In the genomic region with DNA sequence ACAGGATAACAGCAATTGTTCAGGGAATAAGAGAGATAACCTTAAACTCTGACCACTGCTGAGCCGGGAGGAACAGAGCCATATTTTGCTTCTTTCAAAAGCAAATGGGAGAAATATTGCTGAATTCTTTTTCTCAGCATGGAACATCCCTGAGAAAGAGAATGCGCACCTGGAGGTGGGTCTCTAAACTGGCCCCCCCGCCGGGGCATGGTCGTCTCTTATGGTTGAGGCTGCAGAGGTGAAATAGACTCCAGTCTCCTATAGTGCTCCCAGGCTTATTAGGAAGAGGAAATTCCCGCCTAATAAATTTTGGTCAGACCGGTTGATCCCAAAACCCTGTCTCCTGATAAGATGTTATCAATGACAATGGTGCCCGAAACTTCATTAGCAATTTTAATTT, we compare ENCODE assay signal across 7 cellular contexts. TPM values are rescaled to one million over a fixed set of nuclear protein-coding genes. Genes with fewer than 3 reads are reported as not detected.
DNase-seq lines count a peak whose midpoint lies in the region; ATAC-seq and TF ChIP-seq lines count a peak whose summit lies in the region.
"Not testable (repeated sequence)": the region's sequence is repeated elsewhere in the genome, so short reads cannot be mapped to it uniquely, and the experiment has no call there.
"Had no signal": no experiment of that assay in that cellular context is flagged by ENCODE, and none has a peak within 500 bp of the region (broad histone marks: within the 10 kb centered on the region; RNA-seq: fewer than 3 reads in every experiment).

No MANE protein-coding gene starts in this region.

- not testable (repeated sequence) for H3T11ph ChIP-seq in H9 (ENCODE audit: low read length)

- POLR2A ChIA-PET in A673 (lab: Charles Lee; ENCODE audit: low non-redundant PET): interaction anchor here (0.7 to 1.0 kb wide), 3 partner anchors 101 to 106 kb away, joined by 4 to 8 read pairs (median 6); no protein-coding TSS in a partner anchor
- POLR2A ChIA-PET in WTC11 (lab: Charles Lee): interaction anchor here (0.6 kb wide), 1 partner anchor 59 kb away, joined by 5 read pairs; no protein-coding TSS in a partner anchor

- intact Hi-C loops in A673 (cut with micrococcal nuclease; ENCODE audit: unreplicated experiment): loop anchor here (1.0 to 2.0 kb wide), 2 partner anchors 67 to 105 kb away; no protein-coding TSS in a partner anchor

- not testable (repeated sequence) for H3K79me1 ChIP-seq in H9 (ENCODE audit: insufficient read depth, low read depth, low read length, poor library complexity, severe bottlenecking)

- H3K4me3 ChIP-seq in A673 (ENCODE audit: low read depth, low read length, poor library complexity, severe bottlenecking); endodermal cell (ENCODE audit: low read length): not testable (repeated sequence)
- H3K4me3 ChIP-seq in iPS-20b (ENCODE audit: low read length): peak overlapping the region; percentile 29; the same call in 1 of the 2 replicates

- not testable (repeated sequence) for H4K8ac ChIP-seq in H9 (replicated peaks; ENCODE audit: insufficient read length, low read depth, low read length)

- not testable (repeated sequence) for TF ChIP-seq CTCF in A673 (conservative IDR thresholded peaks at IDR 0.05; ENCODE audit: low read depth, low read length); H9 (conservative IDR thresholded peaks at IDR 0.05); WTC11 (IDR thresholded peaks at IDR 0.05); endodermal cell (conservative IDR thresholded peaks at IDR 0.05)

- not testable (repeated sequence) for ATAC-seq in WTC11

- H2BK20ac ChIP-seq in H9 (ENCODE audit: low read depth, low read length, poor library complexity, severe bottlenecking): not testable (repeated sequence)

- not testable (repeated sequence) for H3K14ac ChIP-seq in H9 (ENCODE audit: insufficient read depth, low read length)

- H3K27me3 Mint-ChIP-seq in H9 (ENCODE audit: low read depth): peaks cover 93% of the 10 kb centered on the region
- H3K27me3 Mint-ChIP-seq in WTC11 (ENCODE audit: low read depth): peaks cover 76% of the 10 kb centered on the region
- H3K27me3 Mint-ChIP-seq in endodermal cell (ENCODE audit: insufficient read depth): not testable (repeated sequence)

- H3K79me2 ChIP-seq in H9 (ENCODE audit: insufficient read depth, low read length): not testable (repeated sequence)

- DNase-seq in A673 (ENCODE audit: low spot score): peak; percentile 88
- DNase-seq in H9: peak; percentile 59
- peak; percentile 5 for DNase-seq in NCI-H82 (lab: John Stamatoyannopoulos, UW)
- peak; percentile 68 for DNase-seq in WTC11 (ENCODE audit: low spot score)
- peak; percentile 72 for DNase-seq in endodermal cell

- WGBS in H9 (ENCODE audit: extremely low coverage, insufficient read length, low lambda C conversion rate): no CpG with 5 or more reads among the region's 8 CpGs
- WGBS in endodermal cell (ENCODE audit: insufficient coverage in 1 of 2, insufficient read length in 1 of 2), 2 experiments: 47 to 51% methylated on average over 3 to 8 of the region's 8 CpGs

- not testable (repeated sequence) for H3K4ac ChIP-seq in H9 (ENCODE audit: low read depth, low read length)

- H3K9me3 ChIP-seq in A673 (ENCODE audit: low read depth, low read length, poor library complexity, severe bottlenecking) (peaks cover 17% of the 10 kb centered on the region), endodermal cell (ENCODE audit: control insufficient read depth, low read length) (peaks cover 38% of the 10 kb centered on the region)
- not testable (repeated sequence) for H3K9me3 ChIP-seq in H9 (ENCODE audit: control insufficient read depth, low read depth, low read length); iPS-20b (ENCODE audit: insufficient read depth, low read depth, low read length)

- H3K9me3 Mint-ChIP-seq in H9 (peaks cover 10 to 18% of the 10 kb centered on the region in 2 experiments), WTC11 (peaks cover 39% of the 10 kb centered on the region), endodermal cell (peaks cover 56% of the 10 kb centered on the region)

- H3K4me2 ChIP-seq in H9 (ENCODE audit: insufficient read depth, insufficient read length, low read length): not testable (repeated sequence)

- peak overlapping the region in 1 of 3 experiments; percentile 61; a peak in 1 of 7 replicates for H3K27ac Mint-ChIP-seq in H9
- H3K27ac Mint-ChIP-seq in WTC11, endodermal cell: not testable (repeated sequence)

- H2BK15ac ChIP-seq in H9 (ENCODE audit: low read depth, low read length): not testable (repeated sequence)

- not testable (repeated sequence) for H3K56ac ChIP-seq in H9 (ENCODE audit: insufficient read length, low read depth, low read length)

- not testable (repeated sequence) for H3K18ac ChIP-seq in H9 (ENCODE audit: insufficient read length, low read depth, low read length)

- not testable (repeated sequence) for H2AK5ac ChIP-seq in H9 (ENCODE audit: insufficient read length, low read length)

- not testable (repeated sequence) for H4K91ac ChIP-seq in H9 (ENCODE audit: insufficient read length, low read depth, low read length)

- TSS peak; percentile 88 for BruUV-seq in A673 (replicated peaks; lab: Mats Ljungman, UMichigan)

- H4K20me1 ChIP-seq in H9 (ENCODE audit: control insufficient read depth, insufficient read depth, insufficient read length): not testable (repeated sequence)

- CTCF ChIA-PET in A673 (lab: Charles Lee): interaction anchor here (0.7 to 1.3 kb wide), 3 partner anchors 78 to 520 kb away, joined by 3 to 6 read pairs (median 3); no protein-coding TSS in a partner anchor
- CTCF ChIA-PET in WTC11 (lab: Charles Lee): not testable (repeated sequence)

- not testable (repeated sequence) for H4K5ac ChIP-seq in H9 (ENCODE audit: insufficient read length, low read depth, low read length)

- H3K36me3 ChIP-seq in A673 (ENCODE audit: insufficient read depth, low read length, poor library complexity, severe bottlenecking); endodermal cell (ENCODE audit: control insufficient read depth, insufficient read depth, low read length); iPS-20b (ENCODE audit: insufficient read depth, low read depth, low read length): not testable (repeated sequence)

- H3K4me1 Mint-ChIP-seq in H9 (peaks cover 24 to 29% of the 10 kb centered on the region in 2 experiments), WTC11 (peaks cover 31% of the 10 kb centered on the region)
- not testable (repeated sequence) for H3K4me1 Mint-ChIP-seq in endodermal cell

- not testable (repeated sequence) for H3K23me2 ChIP-seq in H9 (ENCODE audit: insufficient read length, low read depth, low read length, poor library complexity, severe bottlenecking)

- H3K27me3 ChIP-seq in A673 (replicated peaks; ENCODE audit: insufficient read depth, low read depth, low read length, poor library complexity); endodermal cell (ENCODE audit: control insufficient read depth, insufficient read depth, low read length, poor library complexity, severe bottlenecking): not testable (repeated sequence)
- H3K27me3 ChIP-seq in H9 (ENCODE audit: insufficient read depth, low read length) (peaks cover 14% of the 10 kb centered on the region), iPS-20b (ENCODE audit: insufficient read depth, low read length) (peaks cover 24% of the 10 kb centered on the region)

- H2BK12ac ChIP-seq in H9 (ENCODE audit: insufficient read length, low read depth, low read length): not testable (repeated sequence)

- peak overlapping the region in 1 of 2 experiments; percentile 27; a peak in 3 of 5 replicates for H3K4me3 Mint-ChIP-seq in H9
- H3K4me3 Mint-ChIP-seq in WTC11: peak overlapping the region; percentile 41
- not testable (repeated sequence) for H3K4me3 Mint-ChIP-seq in endodermal cell

- H3K27ac ChIP-seq in A673 (ENCODE audit: low read depth, low read length, poor library complexity, severe bottlenecking): peak overlapping the region; percentile 98
- not testable (repeated sequence) for H3K27ac ChIP-seq in H9 (ENCODE audit: insufficient read length, low read depth, low read length); endodermal cell (ENCODE audit: low read depth, low read length); iPS-20b (ENCODE audit: low read length)

- not testable (repeated sequence) for H3K23ac ChIP-seq in H9 (ENCODE audit: insufficient read length, low read depth, low read length)

- not testable (repeated sequence) for H2BK120ac ChIP-seq in H9 (ENCODE audit: low read depth, low read length, poor library complexity, severe bottlenecking)

- not testable (repeated sequence) for H2AFZ ChIP-seq in H9 (ENCODE audit: low read length)

- H3K36me3 Mint-ChIP-seq in H9 (ENCODE audit: insufficient read depth in 1 of 3, low read depth in 3 of 3); endodermal cell (ENCODE audit: low read depth): not testable (repeated sequence)
- H3K36me3 Mint-ChIP-seq in WTC11: peaks cover 20% of the 10 kb centered on the region

- H3K4me1 ChIP-seq in A673 (ENCODE audit: insufficient read depth, low read length, poor library complexity, severe bottlenecking): peaks cover 21% of the 10 kb centered on the region
- H3K4me1 ChIP-seq in H9 (ENCODE audit: insufficient read depth, low read length); endodermal cell (ENCODE audit: control insufficient read depth, insufficient read depth, low read length): not testable (repeated sequence)
- peaks cover 11% of the 10 kb centered on the region; the same call in 1 of the 2 replicates for H3K4me1 ChIP-seq in iPS-20b (ENCODE audit: insufficient read depth, low read length)

- H2BK5ac ChIP-seq in H9 (ENCODE audit: insufficient read length, low read length): not testable (repeated sequence)

- H3K9ac ChIP-seq in H9 (ENCODE audit: extremely low read depth, insufficient read length, low read length); endodermal cell (ENCODE audit: extremely low read depth, low read length, poor library complexity, severe bottlenecking); iPS-20b (ENCODE audit: low read depth, low read length): not testable (repeated sequence)

RNA-seq across cellular contexts. Expression of gene MACROH2A2, which starts 10.9 kb away (rescaled TPM):
- total RNA-seq in A673 (2021) (301 and 326 TPM in 2 replicates), H9 (2021) (11.3 and 12.1 TPM in 2 replicates), WTC11 (2021) (33.0 to 35.4 TPM (median 33.5 TPM) in 3 replicates), endodermal cell (100 to 1,000 TPM; 177 to 187 TPM)
- 171 TPM for polyA plus RNA-seq in endodermal cell (2013, experiment 1 of 2)
- 163 TPM for polyA plus RNA-seq in endodermal cell (2013, experiment 2 of 2)
- total RNA-seq: GM12878 had no signal

Comparison
In these comparisons a context has a peak if more than half of its experiments do, and no peak if none do; other contexts are left out.
1. DNase-seq: peak in every context shown above with its lines; median percentile 88 in A673; 72 in endodermal cell; 68 in WTC11; 59 in H9; 5 in NCI-H82.